ENCODE assay signal across 8 cellular contexts in genomic region chr3:36911990-36912804, GRCh38. TPM values are rescaled to one million over a fixed set of nuclear protein-coding genes. Genes with fewer than 3 reads are reported as not detected.
A peak's percentile ranks its signal among the peaks of the same experiment; 100 is the strongest.
DNase-seq lines count a peak whose midpoint lies in the region; ATAC-seq, FAIRE-seq and TF ChIP-seq lines count a peak whose summit lies in the region.

No MANE protein-coding gene starts in this region.

- H3K4me3 Mint-ChIP-seq in activated T-helper 1 cell treated with anti-CD3 and anti-CD28 coated beads, Interleukin-12 subunit alpha, Interleukin-12 subunit beta, Interleukin-2, Interleukin-4 antibody, amounts not matched to agents 30 ng/mL and 10 ng/mL and 1 ng/mL, durations not matched to agents 14 hours and 24 hours and 36 hours: peak overlapping the region; percentile 19

- peak; percentile 89 to 90 for ATAC-seq in activated CD4-positive, CD25-positive, alpha-beta regulatory T cell treated with anti-CD3 and anti-CD28 coated beads, Interleukin-2, amount 50 U/mL, for 24 hours

- no peaks in the 10 kb centered on the region for H3K27me3 Mint-ChIP-seq in activated T-helper 1 cell treated with anti-CD3 and anti-CD28 coated beads, Interleukin-12 subunit alpha, Interleukin-12 subunit beta, Interleukin-2, Interleukin-4 antibody, amounts not matched to agents 30 ng/mL and 10 ng/mL and 1 ng/mL, durations not matched to agents 14 hours and 24 hours and 36 hours (ENCODE audit: insufficient read depth)

- peak overlapping the region; percentile 17; the same call in 1 of the 2 replicates for H3K27ac ChIP-seq in GM23248

- H3K36me3 ChIP-seq in GM23248 (ENCODE audit: low read depth): no peaks in the 10 kb centered on the region

- no peaks in the 10 kb centered on the region for H4K20me1 ChIP-seq in GM23248 (ENCODE audit: insufficient read depth)

- no peak overlapping the region for H2AFZ ChIP-seq in GM23248

- no peaks in the 10 kb centered on the region for H3K9me2 ChIP-seq in GM23248 (ENCODE audit: insufficient read depth)

- H3F3A ChIP-seq in GM23248 (ENCODE audit: insufficient read depth): peaks cover 6% of the 10 kb centered on the region; the same call in 1 of the 2 replicates

- no peaks in the 10 kb centered on the region for H3K9me3 ChIP-seq in GM23248 (ENCODE audit: low read depth)

- H3K4me1 ChIP-seq in GM23248 (ENCODE audit: insufficient read depth): peaks cover 12% of the 10 kb centered on the region

- peak overlapping the region; percentile 28 for H3K4me2 ChIP-seq in GM23248 (ENCODE audit: unreplicated experiment)

- 60 to 61% methylated on average over 4 of the region's 4 CpGs for whole genome bisulfite sequencing in GM23248 (ENCODE audit: low coverage in 1 of 2, low lambda C conversion rate in 2 of 2, missing lambda C conversion rate in 2 of 2), 2 experiments

- no peak for TF ChIP-seq CTCF in D721Med (IDR thresholded peaks at IDR 0.05; ENCODE audit: insufficient read depth, missing control alignments)

- no peaks in the 10 kb centered on the region for H3K36me3 Mint-ChIP-seq in activated T-helper 1 cell treated with anti-CD3 and anti-CD28 coated beads, Interleukin-12 subunit alpha, Interleukin-12 subunit beta, Interleukin-2, Interleukin-4 antibody, amounts not matched to agents 30 ng/mL and 10 ng/mL and 1 ng/mL, durations not matched to agents 14 hours and 24 hours and 36 hours (ENCODE audit: low read depth)

- FAIRE-seq in D721Med (lab: Jason Lieb, UNC): no peak

- H3K9ac ChIP-seq in GM23248: no peak overlapping the region

- no peak overlapping the region for H3K4me3 ChIP-seq in GM23248

- no peaks in the 10 kb centered on the region for H3K9me3 Mint-ChIP-seq in activated T-helper 1 cell treated with anti-CD3 and anti-CD28 coated beads, Interleukin-12 subunit alpha, Interleukin-12 subunit beta, Interleukin-2, Interleukin-4 antibody, amounts not matched to agents 30 ng/mL and 10 ng/mL and 1 ng/mL, durations not matched to agents 14 hours and 24 hours and 36 hours

- DNase-seq in activated CD4-positive, CD25-positive, alpha-beta regulatory T cell treated with anti-CD3 and anti-CD28 coated beads, Interleukin-2, amount 50 U/mL, for 72 hours: no peak
- DNase-seq in GM23248: peak; percentile 66
- peak; percentile 43 to 64 for DNase-seq in Kasumi-1 (lab: John Stamatoyannopoulos, UW)
- peak; percentile 40 for DNase-seq in activated T-helper 1 cell treated with anti-CD3 and anti-CD28 coated beads, Interleukin-12 subunit alpha, Interleukin-12 subunit beta, Interleukin-2, Interleukin-4 antibody, amounts not matched to agents 30 ng/mL and 10 ng/mL and 1 ng/mL, durations not matched to agents 14 hours and 24 hours and 36 hours (ENCODE audit: low spot score)
- DNase-seq in iris pigment epithelial cell (ENCODE audit: low read depth): peak; percentile 93
- DNase-seq in ureter (ENCODE audit: low spot score): no peak
- no peak for DNase-seq in D721Med (ENCODE audit: insufficient read length, low spot score)

- in situ Hi-C loops in GM23248 (cut with MboI): no loop called here

- H3K4me1 Mint-ChIP-seq in activated T-helper 1 cell treated with anti-CD3 and anti-CD28 coated beads, Interleukin-12 subunit alpha, Interleukin-12 subunit beta, Interleukin-2, Interleukin-4 antibody, amounts not matched to agents 30 ng/mL and 10 ng/mL and 1 ng/mL, durations not matched to agents 14 hours and 24 hours and 36 hours (ENCODE audit: low read depth): peaks cover 40% of the 10 kb centered on the region

- no peaks in the 10 kb centered on the region for H3K79me2 ChIP-seq in GM23248 (ENCODE audit: insufficient read depth)

- intact Hi-C loops in activated T-helper 1 cell treated with anti-CD3 and anti-CD28 coated beads, Interleukin-12 subunit alpha, Interleukin-12 subunit beta, Interleukin-2, Interleukin-4 antibody, amounts not matched to agents 30 ng/mL and 10 ng/mL and 1 ng/mL, durations not matched to agents 14 hours and 24 hours and 36 hours (cut with micrococcal nuclease): loop anchor here (1.0 to 10.0 kb wide), 5 partner anchors 32 to 1123 kb away; partner anchors contain the start of genes DLEC1, EPM2AIP1 and MLH1

- H3K27me3 ChIP-seq in GM23248 (replicated peaks; ENCODE audit: insufficient read depth): no peaks in the 10 kb centered on the region

- peak overlapping the region; percentile 41 for H3K27ac Mint-ChIP-seq in activated T-helper 1 cell treated with anti-CD3 and anti-CD28 coated beads, Interleukin-12 subunit alpha, Interleukin-12 subunit beta, Interleukin-2, Interleukin-4 antibody, amounts not matched to agents 30 ng/mL and 10 ng/mL and 1 ng/mL, durations not matched to agents 14 hours and 24 hours and 36 hours

RNA-seq across cellular contexts. Expression of gene TRANK1, which starts 32.7 kb away (rescaled TPM):
- 6.6 and 10.3 TPM in 2 replicates for total RNA-seq in GM23248 (2014; rRNA removed; shearing (Covaris generic))
- polyA plus RNA-seq in GM23248 (2016; fragmentation: Nextera tagmentation; extraction: Ambion mirVana): 2.7 and 5.2 TPM in 2 replicates
- total RNA-seq in activated T-helper 1 cell treated with anti-CD3 and anti-CD28 coated beads, Interleukin-12 subunit alpha, Interleukin-12 subunit beta, Interleukin-2, Interleukin-4 antibody, amounts not matched to agents 30 ng/mL and 10 ng/mL and 1 ng/mL, durations not matched to agents 14 hours and 24 hours and 36 hours: 2.3 and 3.4 TPM in 2 replicates
- 29.2 TPM for total RNA-seq in ureter

Comparison
In these comparisons a context has a peak if more than half of its experiments do, and no peak if none do; other contexts are left out.
1. DNase-seq: peak in GM23248 (single experiment), Kasumi-1 (2 of 2), activated T-helper 1 cell treated with anti-CD3 and anti-CD28 coated beads, Interleukin-12 subunit alpha, Interleukin-12 subunit beta, Interleukin-2, Interleukin-4 antibody, amounts not matched to agents 30 ng/mL and 10 ng/mL and 1 ng/mL, durations not matched to agents 14 hours and 24 hours and 36 hours (single experiment) and iris pigment epithelial cell (single experiment); none in activated CD4-positive, CD25-positive, alpha-beta regulatory T cell treated with anti-CD3 and anti-CD28 coated beads, Interleukin-2, amount 50 U/mL, for 72 hours (single experiment), ureter (single experiment) and D721Med (single experiment).